ENCODE assay signal across 8 cellular contexts in the genomic region with DNA sequence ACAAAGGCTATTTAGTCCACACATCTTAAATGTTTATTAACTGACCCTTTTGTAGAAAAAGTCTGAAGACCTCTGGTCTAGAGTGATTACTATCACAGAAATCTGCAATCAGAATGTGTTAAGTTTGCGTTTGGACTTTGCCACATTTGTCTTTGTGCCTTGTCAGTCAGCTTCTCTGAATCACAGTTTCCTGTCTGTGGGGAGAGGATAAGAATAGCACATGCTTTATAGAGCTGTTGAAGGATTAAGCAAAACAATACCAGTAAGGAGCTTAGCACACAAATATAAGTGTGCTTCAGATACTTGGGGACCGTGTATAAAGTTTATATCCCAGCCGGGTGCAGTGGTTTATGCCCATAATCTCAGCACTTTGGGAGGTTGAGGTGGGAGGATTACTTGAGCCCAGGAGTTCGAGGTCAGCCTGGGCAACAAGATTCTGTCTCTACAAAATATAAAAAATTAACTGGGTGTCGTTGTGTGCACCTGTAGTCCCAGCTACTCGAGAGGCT.
DNase-seq lines count a peak whose midpoint lies in the region; ATAC-seq and TF ChIP-seq lines count a peak whose summit lies in the region.

No MANE protein-coding gene starts in this region.

- no peaks in the 10 kb centered on the region for H3K4me1 ChIP-seq in thyroid gland

- no peak overlapping the region for H3K4me3 ChIP-seq in thyroid gland (replicated peaks in 1 of 3)

- H3K27me3 ChIP-seq in thyroid gland: no peaks in the 10 kb centered on the region

- peaks cover 5% of the 10 kb centered on the region for H3K9me3 Mint-ChIP-seq in activated T-helper 17 cell treated with anti-CD3 and anti-CD28 coated beads, Interleukin-2, amount 50 U/mL, for 72 hours

- H3K27ac Mint-ChIP-seq in activated T-helper 17 cell treated with anti-CD3 and anti-CD28 coated beads, Interleukin-2, amount 50 U/mL, for 72 hours: peak overlapping the region; percentile 93

- H3K9me3 ChIP-seq in thyroid gland: no peaks in the 10 kb centered on the region

- no peak for TF ChIP-seq CTCF in thyroid gland (IDR thresholded peaks at IDR 0.05)

- TF ChIP-seq POLR2A in thyroid gland (IDR thresholded peaks at IDR 0.05): no peak

- ATAC-seq in GM21717 (IDR thresholded peaks at IDR 0.05; ENCODE audit: unreplicated experiment): peak; percentile 84
- peak; percentile 81 for ATAC-seq in activated T-helper 17 cell treated with anti-CD3 and anti-CD28 coated beads, Interleukin-2, amount 50 U/mL, for 72 hours (replicated peaks)

- 51 to 54% methylated on average over 6 of the region's 6 CpGs for WGBS in thyroid gland, 2 donors

- H3K27ac ChIP-seq in thyroid gland: no peak overlapping the region

- H3K4me1 Mint-ChIP-seq in activated T-helper 17 cell treated with anti-CD3 and anti-CD28 coated beads, Interleukin-2, amount 50 U/mL, for 72 hours: peaks cover 22% of the 10 kb centered on the region

- intact Hi-C loops in thyroid gland (cut with DNase I): no loop called here

- H3K36me3 ChIP-seq in thyroid gland: no peaks in the 10 kb centered on the region

- peak overlapping the region; percentile 84 for H3K4me3 Mint-ChIP-seq in activated T-helper 17 cell treated with anti-CD3 and anti-CD28 coated beads, Interleukin-2, amount 50 U/mL, for 72 hours

- no peaks in the 10 kb centered on the region for H3K27me3 Mint-ChIP-seq in activated T-helper 17 cell treated with anti-CD3 and anti-CD28 coated beads, Interleukin-2, amount 50 U/mL, for 72 hours

- peak; percentile 15 for DNase-seq in NK-92 treated with Interleukin-12 subunit alpha and Interleukin-12 subunit beta, amount 100 ng/mL, for 24 hours (lab: John Stamatoyannopoulos, UW)
- DNase-seq in NK-92 (lab: John Stamatoyannopoulos, UW; ENCODE audit: unreplicated experiment): no peak
- DNase-seq in KG1 (lab: John Stamatoyannopoulos, UW): peak; percentile 39
- DNase-seq in inferior parietal cortex (ENCODE audit: extremely low spot score): peak; percentile 25
- DNase-seq in thyroid gland: no peak
- DNase-seq in COR-L47 (lab: John Stamatoyannopoulos, UW): no peak

- peaks cover 6% of the 10 kb centered on the region for H3K36me3 Mint-ChIP-seq in activated T-helper 17 cell treated with anti-CD3 and anti-CD28 coated beads, Interleukin-2, amount 50 U/mL, for 72 hours (ENCODE audit: low read depth)

Comparison
In these comparisons a context has a peak if more than half of its experiments do, and no peak if none do; other contexts are left out.
1. DNase-seq: peak in NK-92 treated with Interleukin-12 subunit alpha and Interleukin-12 subunit beta, amount 100 ng/mL, for 24 hours (single experiment), KG1 (single experiment) and inferior parietal cortex (single experiment); none in NK-92 (single experiment), thyroid gland (0 of 2) and COR-L47 (single experiment).